ENCODE assay signal across 8 cellular contexts in the genomic region with DNA sequence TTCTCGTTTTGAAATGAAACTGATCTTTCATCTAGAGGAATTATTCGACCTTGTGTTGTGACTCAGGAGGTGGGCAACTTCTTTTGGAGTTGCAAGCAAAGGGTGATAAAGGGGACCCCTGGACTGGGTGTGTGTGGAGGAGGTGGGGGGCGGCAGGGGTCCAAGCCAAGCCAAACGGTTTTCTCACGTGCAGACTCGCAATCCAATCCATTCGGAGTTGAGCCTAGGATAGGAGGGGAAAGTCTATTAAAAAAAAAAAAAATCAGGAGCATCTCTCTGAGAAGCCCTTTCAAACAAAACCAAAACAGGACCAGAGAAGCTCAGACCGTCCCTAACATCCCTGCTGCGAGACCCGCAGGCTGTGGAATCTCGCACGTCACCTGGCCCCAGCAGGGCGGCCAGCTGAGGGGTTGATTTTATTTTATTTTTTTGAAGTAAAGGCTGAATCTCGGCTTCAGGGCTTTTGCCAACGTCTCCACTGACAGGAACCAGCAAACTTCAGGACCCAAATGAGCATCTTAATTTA. TPM values are rescaled to one million over a fixed set of nuclear protein-coding genes. Genes with fewer than 3 reads are reported as not detected.
A peak's percentile ranks its signal among the peaks of the same experiment; 100 is the strongest.
DNase-seq lines count a peak whose midpoint lies in the region; TF ChIP-seq lines count a peak whose summit lies in the region.

No MANE protein-coding gene starts in this region.

- H3K27ac ChIP-seq in Peyer's patch, result peak overlapping the region; percentile 78 to 89 (median 84)
- H3K27ac ChIP-seq in esophagus muscularis mucosa (replicated peaks in 1 of 4), result peak overlapping the region; percentile 87 to 90 (median 89)
- peak overlapping the region; percentile 56 for H3K27ac ChIP-seq in neutrophil

- H3K4me1 ChIP-seq in Peyer's patch, result no peaks in the 10 kb centered on the region
- H3K4me1 ChIP-seq in esophagus muscularis mucosa, result peaks cover 0 to 32% (median 21%) of the 10 kb centered on the region in 4 donors
- H3K4me1 ChIP-seq in neutrophil (ENCODE audit: control insufficient read depth in 1 of 2, insufficient read depth in 1 of 2, low read depth in 1 of 2, low read length in 1 of 2), result peaks cover 31 to 34% of the 10 kb centered on the region in 2 experiments

- no peak for DNase-seq in Peyer's patch
- DNase-seq in esophagus muscularis mucosa (ENCODE audit: extremely low spot score), result no peak
- no peak for DNase-seq in activated gamma-delta T cell (lab: John Stamatoyannopoulos, UW)
- no peak for DNase-seq in NCI-H128 (lab: John Stamatoyannopoulos, UW; ENCODE audit: unreplicated experiment)
- no peak for DNase-seq in Ammon's horn (ENCODE audit: low spot score)
- DNase-seq in effector CD4-positive, alpha-beta T cell, result no peak

- WGBS in esophagus muscularis mucosa, result 5% methylated on average over 15 of the region's 15 CpGs

- TF ChIP-seq CTCF in Peyer's patch (IDR thresholded peaks at IDR 0.05), result no peak
- no peak for TF ChIP-seq CTCF in esophagus muscularis mucosa (IDR thresholded peaks at IDR 0.05)
- no peak for TF ChIP-seq CTCF in neutrophil (IDR thresholded peaks at IDR 0.05)

- H3K36me3 ChIP-seq in Peyer's patch (no peaks in the 10 kb centered on the region), esophagus muscularis mucosa (no peaks in the 10 kb centered on the region), neutrophil (no peaks in the 10 kb centered on the region)

- TF ChIP-seq POLR2A in Peyer's patch (IDR thresholded peaks at IDR 0.05), result no peak
- no peak for TF ChIP-seq POLR2A in esophagus muscularis mucosa (IDR thresholded peaks at IDR 0.05; ENCODE audit: low read depth)

- intact Hi-C loops in esophagus muscularis mucosa (cut with DNase I), result no loop called here

- H3K27me3 ChIP-seq in Peyer's patch, result no peaks in the 10 kb centered on the region
- peaks cover 0 to 80% (median 36%) of the 10 kb centered on the region in 4 donors for H3K27me3 ChIP-seq in esophagus muscularis mucosa
- no peaks in the 10 kb centered on the region for H3K27me3 ChIP-seq in neutrophil

- H3K4me3 ChIP-seq in GM08714 (ENCODE audit: low read length) (peak overlapping the region; percentile 46; the same call in 1 of the 2 replicates), Peyer's patch (peak overlapping the region; percentile 44 to 62 (median 54)), esophagus muscularis mucosa (peak overlapping the region; percentile 52 to 63 (median 56)), neutrophil (ENCODE audit: low read depth in 1 of 2, low read length in 1 of 2) (peak overlapping the region; percentile 75 to 87)

- no peak for TF ChIP-seq EP300 in esophagus muscularis mucosa (IDR thresholded peaks at IDR 0.05)

- H3K9me3 ChIP-seq in Peyer's patch (no peaks in the 10 kb centered on the region), esophagus muscularis mucosa (no peaks in the 10 kb centered on the region), neutrophil (no peaks in the 10 kb centered on the region)

RNA-seq across cellular contexts. Expression of gene ZEB2, which starts 3.8 kb away (rescaled TPM):
- total RNA-seq in Peyer's patch (100 to 1,000 TPM in 1 of 4 donors, 10 to 100 TPM in 3; 12.4 to 149 (median 29.9) TPM), esophagus muscularis mucosa (10 to 100 TPM; 41.2 to 68.3 (median 55.7) TPM)
